Comparison of ENCODE assay signal across 8 cellular contexts in the genomic region with DNA sequence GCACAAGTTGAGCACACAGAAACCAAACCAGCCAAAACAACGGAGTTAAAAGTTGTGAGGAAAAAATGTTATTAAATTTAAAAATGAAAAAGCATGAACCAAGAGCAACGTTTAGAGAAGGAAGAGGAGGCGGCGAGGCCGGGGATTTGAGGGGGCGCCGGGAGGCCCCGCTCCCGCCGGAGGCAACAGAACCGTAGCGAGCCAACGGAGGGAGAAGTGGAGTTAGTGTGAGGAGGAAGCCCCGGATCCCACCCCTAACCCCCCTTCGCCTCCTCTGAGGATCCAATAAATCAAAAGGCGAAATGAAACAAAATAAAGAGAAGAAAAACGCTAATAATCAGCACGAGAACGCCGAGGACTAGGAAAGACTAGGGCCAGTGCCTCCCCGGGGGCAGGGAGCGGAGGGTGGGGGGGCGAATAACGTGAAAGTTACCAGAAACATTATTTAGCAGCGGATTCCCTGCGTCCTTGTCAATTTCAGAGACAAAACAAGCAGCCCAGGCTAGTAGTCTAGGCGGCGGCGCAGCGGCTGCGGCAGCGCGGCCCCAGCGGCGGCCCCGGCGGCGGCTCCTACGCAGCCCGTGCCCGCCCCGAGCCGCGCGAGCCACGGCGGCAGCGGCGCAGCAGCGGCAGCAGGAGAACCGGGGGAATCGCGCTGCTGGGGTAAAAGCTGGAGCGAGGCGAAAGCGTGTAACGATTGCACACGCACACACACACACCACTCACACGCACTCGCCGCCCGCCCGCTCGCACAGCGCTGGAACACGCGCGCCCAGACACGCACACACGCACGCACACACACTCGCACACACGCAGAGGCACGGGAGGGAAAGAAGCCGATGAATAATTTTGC. TPM values are rescaled to one million over a fixed set of nuclear protein-coding genes. Genes with fewer than 3 reads are reported as not detected.
DNase-seq lines count a peak whose midpoint lies in the region; ATAC-seq lines count a peak whose summit lies in the region.

No MANE protein-coding gene starts in this region.

- peak; percentile 39 for DNase-seq in CD1c-positive myeloid dendritic cell (ENCODE audit: extremely low spot score)
- peak; percentile 33 for DNase-seq in MG63
- peak; percentile 71 for DNase-seq in adipocyte (ENCODE audit: low read depth)
- DNase-seq in hepatic stellate cell (ENCODE audit: low spot score), result peak; percentile 70
- DNase-seq in NCI-H2081 treated with DMSO at 0.1 percent for 48 hours (lab: John Stamatoyannopoulos, UW), result no peak
- DNase-seq in GM19240 (ENCODE audit: insufficient read length, low spot score), result no peak

- peak; percentile 30 for ATAC-seq in GM19023 (IDR thresholded peaks at IDR 0.05; ENCODE audit: unreplicated experiment)

- H3K4me3 ChIP-seq in MG63, result peak overlapping the region; percentile 68
- H3K4me3 ChIP-seq in adipocyte (ENCODE audit: low read length), result peak overlapping the region; percentile 98
- H3K4me3 ChIP-seq in rectal smooth muscle tissue (ENCODE audit: low read length), result peak overlapping the region; percentile 92

- H3K27ac ChIP-seq in rectal smooth muscle tissue (ENCODE audit: low read depth, low read length), result peak overlapping the region; percentile 97

- H3K36me3 ChIP-seq in MG63 (no peaks in the 10 kb centered on the region), adipocyte (ENCODE audit: control insufficient read depth, insufficient read depth, low read length, severe bottlenecking) (peaks cover under 1% of the 10 kb centered on the region), rectal smooth muscle tissue (ENCODE audit: control insufficient read depth, insufficient read depth, low read length) (no peaks in the 10 kb centered on the region)

- H3K9me3 ChIP-seq in MG63, result no peaks in the 10 kb centered on the region
- H3K9me3 ChIP-seq in adipocyte (ENCODE audit: control insufficient read depth, low read length), result no peaks in the 10 kb centered on the region

- H3K9ac ChIP-seq in adipocyte (ENCODE audit: low read length), result peak overlapping the region; percentile 98
- peak overlapping the region; percentile 51 for H3K9ac ChIP-seq in rectal smooth muscle tissue (ENCODE audit: low read length)

- peaks cover 21% of the 10 kb centered on the region for H3K4me1 ChIP-seq in adipocyte (ENCODE audit: control insufficient read depth, insufficient read depth, low read length)
- no peaks in the 10 kb centered on the region for H3K4me1 ChIP-seq in rectal smooth muscle tissue (ENCODE audit: control insufficient read depth, insufficient read depth, low read length)

- peaks cover 5% of the 10 kb centered on the region for H3K27me3 ChIP-seq in MG63
- no peaks in the 10 kb centered on the region for H3K27me3 ChIP-seq in adipocyte (replicated peaks; ENCODE audit: control insufficient read depth, insufficient read depth, low read length)
- peaks cover 4% of the 10 kb centered on the region for H3K27me3 ChIP-seq in rectal smooth muscle tissue (ENCODE audit: control insufficient read depth, insufficient read depth, low read length)

RNA-seq across cellular contexts. Expression of gene MEIS2, which starts 1.7 kb away (rescaled TPM):
- total RNA-seq in MG63 (2014; rRNA removed; shearing (Covaris generic); ENCODE audit: low replicate concordance), result 2.0 and 3.1 TPM in 2 replicates

Comparison
In these comparisons a context has a peak if more than half of its experiments do, and no peak if none do; other contexts are left out.
1. DNase-seq: peak in CD1c-positive myeloid dendritic cell (single experiment), MG63 (single experiment), adipocyte (single experiment) and hepatic stellate cell (single experiment); none in NCI-H2081 treated with DMSO at 0.1 percent for 48 hours (single experiment) and GM19240 (single experiment).
2. Peak in every context shown above with its lines, with median percentiles within 50 percentile points of each other: H3K4me3 ChIP-seq.